ENCODE assay signal across 10 cellular contexts in genomic region chr3:27521179-27521871, GRCh38. TPM values are rescaled to one million over a fixed set of nuclear protein-coding genes. Genes with fewer than 3 reads are reported as not detected.
DNase-seq lines count a peak whose midpoint lies in the region; ATAC-seq and TF ChIP-seq lines count a peak whose summit lies in the region.
"Had no signal": no experiment of that assay in that cellular context is flagged by ENCODE, and none has a peak within 500 bp of the region (broad histone marks: within the 10 kb centered on the region; RNA-seq: fewer than 3 reads in every experiment).

No MANE protein-coding gene starts in this region.

- H3K27me3 Mint-ChIP-seq in neural crest cell (ENCODE audit: low read depth), result no peaks in the 10 kb centered on the region
- peaks cover 2% of the 10 kb centered on the region for H3K27me3 Mint-ChIP-seq in activated T-helper 1 cell treated with anti-CD3 and anti-CD28 coated beads, Interleukin-12 subunit alpha, Interleukin-12 subunit beta, Interleukin-2, Interleukin-4 antibody, amounts not matched to agents 30 ng/mL and 10 ng/mL and 1 ng/mL, durations not matched to agents 14 hours and 24 hours and 36 hours (ENCODE audit: insufficient read depth)
- H3K27me3 Mint-ChIP-seq: activated naive CD8-positive, alpha-beta T cell had no signal

- intact Hi-C loops in activated T-helper 1 cell treated with anti-CD3 and anti-CD28 coated beads, Interleukin-12 subunit alpha, Interleukin-12 subunit beta, Interleukin-2, Interleukin-4 antibody, amounts not matched to agents 30 ng/mL and 10 ng/mL and 1 ng/mL, durations not matched to agents 14 hours and 24 hours and 36 hours (cut with micrococcal nuclease), result no loop called here

- H3K36me3 Mint-ChIP-seq in neural crest cell (ENCODE audit: low read depth), result no peaks in the 10 kb centered on the region
- no peaks in the 10 kb centered on the region for H3K36me3 Mint-ChIP-seq in activated T-helper 1 cell treated with anti-CD3 and anti-CD28 coated beads, Interleukin-12 subunit alpha, Interleukin-12 subunit beta, Interleukin-2, Interleukin-4 antibody, amounts not matched to agents 30 ng/mL and 10 ng/mL and 1 ng/mL, durations not matched to agents 14 hours and 24 hours and 36 hours (ENCODE audit: low read depth)
- H3K36me3 Mint-ChIP-seq: activated naive CD8-positive, alpha-beta T cell; mesothelial cell of epicardium had no signal

- no peak for TF ChIP-seq CTCF in neural crest cell (conservative IDR thresholded peaks at IDR 0.05)

- H3K27ac Mint-ChIP-seq in neural crest cell (ENCODE audit: unreplicated experiment), result peak overlapping the region; percentile 51
- no peak overlapping the region for H3K27ac Mint-ChIP-seq in activated T-helper 1 cell treated with anti-CD3 and anti-CD28 coated beads, Interleukin-12 subunit alpha, Interleukin-12 subunit beta, Interleukin-2, Interleukin-4 antibody, amounts not matched to agents 30 ng/mL and 10 ng/mL and 1 ng/mL, durations not matched to agents 14 hours and 24 hours and 36 hours
- H3K27ac Mint-ChIP-seq: activated naive CD8-positive, alpha-beta T cell; mesothelial cell of epicardium had no signal

- peak; percentile 18 for DNase-seq in DMS53 treated with DMSO at 0.1 percent for 48 hours (lab: John Stamatoyannopoulos, UW; ENCODE audit: unreplicated experiment)
- DNase-seq in NOMO-1 (lab: John Stamatoyannopoulos, UW; ENCODE audit: unreplicated experiment in 2 of 2), result peak; percentile 76 to 98
- DNase-seq in epithelial cell of prostate (ENCODE audit: low read depth, low spot score), result peak; percentile 91
- DNase-seq in neural crest cell (ENCODE audit: low read depth, low spot score), result no peak
- no peak for DNase-seq in activated T-helper 1 cell treated with anti-CD3 and anti-CD28 coated beads, Interleukin-12 subunit alpha, Interleukin-12 subunit beta, Interleukin-2, Interleukin-4 antibody, amounts not matched to agents 30 ng/mL and 10 ng/mL and 1 ng/mL, durations not matched to agents 14 hours and 24 hours and 36 hours (ENCODE audit: low spot score)
- DNase-seq in stimulated activated CD4-positive, alpha-beta T cell treated with anti-CD3 and anti-CD28 coated beads, Interleukin-12 subunit alpha, Interleukin-12 subunit beta, amount 100 ng/mL, for 4 hours, result no peak
- no peak for DNase-seq in NCI-H774 (lab: John Stamatoyannopoulos, UW)

- no peak for ATAC-seq in HG03469 (IDR thresholded peaks at IDR 0.05; ENCODE audit: unreplicated experiment)

- H3K4me3 Mint-ChIP-seq in neural crest cell, result no peak overlapping the region
- H3K4me3 Mint-ChIP-seq in activated T-helper 1 cell treated with anti-CD3 and anti-CD28 coated beads, Interleukin-12 subunit alpha, Interleukin-12 subunit beta, Interleukin-2, Interleukin-4 antibody, amounts not matched to agents 30 ng/mL and 10 ng/mL and 1 ng/mL, durations not matched to agents 14 hours and 24 hours and 36 hours, result no peak overlapping the region
- H3K4me3 Mint-ChIP-seq: activated naive CD8-positive, alpha-beta T cell; mesothelial cell of epicardium had no signal

- peak overlapping the region; percentile 45 for H3K27ac ChIP-seq in epithelial cell of prostate

- no peaks in the 10 kb centered on the region for H3K4me1 Mint-ChIP-seq in neural crest cell
- peaks cover 7% of the 10 kb centered on the region for H3K4me1 Mint-ChIP-seq in activated T-helper 1 cell treated with anti-CD3 and anti-CD28 coated beads, Interleukin-12 subunit alpha, Interleukin-12 subunit beta, Interleukin-2, Interleukin-4 antibody, amounts not matched to agents 30 ng/mL and 10 ng/mL and 1 ng/mL, durations not matched to agents 14 hours and 24 hours and 36 hours (ENCODE audit: low read depth)

- peaks cover 2% of the 10 kb centered on the region for H3K9me3 Mint-ChIP-seq in neural crest cell
- no peaks in the 10 kb centered on the region for H3K9me3 Mint-ChIP-seq in activated T-helper 1 cell treated with anti-CD3 and anti-CD28 coated beads, Interleukin-12 subunit alpha, Interleukin-12 subunit beta, Interleukin-2, Interleukin-4 antibody, amounts not matched to agents 30 ng/mL and 10 ng/mL and 1 ng/mL, durations not matched to agents 14 hours and 24 hours and 36 hours

RNA-seq across cellular contexts. Expression of gene SLC4A7, which starts 37.1 kb away (rescaled TPM):
- total RNA-seq in neural crest cell, result 63.9 and 69.0 TPM in 2 replicates
- total RNA-seq in activated T-helper 1 cell treated with anti-CD3 and anti-CD28 coated beads, Interleukin-12 subunit alpha, Interleukin-12 subunit beta, Interleukin-2, Interleukin-4 antibody, amounts not matched to agents 30 ng/mL and 10 ng/mL and 1 ng/mL, durations not matched to agents 14 hours and 24 hours and 36 hours, result 65.5 and 66.7 TPM in 2 replicates

Comparison
In these comparisons a context has a peak if more than half of its experiments do, and no peak if none do; other contexts are left out.
1. DNase-seq: peak in DMS53 treated with DMSO at 0.1 percent for 48 hours (single experiment), NOMO-1 (2 of 2) and epithelial cell of prostate (single experiment); none in neural crest cell (single experiment), activated T-helper 1 cell treated with anti-CD3 and anti-CD28 coated beads, Interleukin-12 subunit alpha, Interleukin-12 subunit beta, Interleukin-2, Interleukin-4 antibody, amounts not matched to agents 30 ng/mL and 10 ng/mL and 1 ng/mL, durations not matched to agents 14 hours and 24 hours and 36 hours (single experiment), stimulated activated CD4-positive, alpha-beta T cell treated with anti-CD3 and anti-CD28 coated beads, Interleukin-12 subunit alpha, Interleukin-12 subunit beta, amount 100 ng/mL, for 4 hours (single experiment) and NCI-H774 (single experiment).